Comparison of ENCODE assay signal across 36 cellular contexts in genomic region chr9:109765278-109765677, GRCh38. TPM values are rescaled to one million over a fixed set of nuclear protein-coding genes. Genes with fewer than 3 reads are reported as not detected.
"Had no signal": no experiment of that assay in that cellular context is flagged by ENCODE, and none has a peak within 500 bp of the region (broad histone marks: within the 10 kb centered on the region; RNA-seq: fewer than 3 reads in every experiment).

No MANE protein-coding gene starts in this region.

- H3K9me3 Mint-ChIP-seq: activated B cell treated with CpG ODN at 0.5 μM for 24 hours; activated CD4-positive, alpha-beta memory T cell treated with anti-CD3 and anti-CD28 coated beads for 36 hours; activated CD4-positive, alpha-beta T cell treated with anti-CD3 and anti-CD28 coated beads, Interleukin-2, amount 10 ng/mL, durations not matched to agents 24 days and 14 days; activated CD8-positive, alpha-beta T cell treated with anti-CD3 and anti-CD28 coated beads for 36 hours; activated naive CD4-positive, alpha-beta T cell treated with anti-CD3 and anti-CD28 coated beads, Interleukin-2, amount 10 ng/mL, durations not matched to agents 7 days and 5 days; activated naive CD4-positive, alpha-beta T cell treated with anti-CD3 and anti-CD28 coated beads, Interleukin-2, amount 50 U/mL, for 24 hours; activated naive CD8-positive, alpha-beta T cell treated with anti-CD3 and anti-CD28 coated beads, Interleukin-2, amount 50 U/mL, for 24 hours; activated T-helper 2 cell treated with anti-CD3 and anti-CD28 coated beads, Interferon-gamma antibody, Interleukin-2, Interleukin-4, amounts not matched to agents 10 μg/mL and 5 μg/mL and 100 μg/mL, durations not matched to agents 14 hours and 24 hours and 36 hours; central memory CD8-positive, alpha-beta T cell; T-helper 1 cell treated with Interleukin-12 subunit alpha and Interleukin-12 subunit beta and Interleukin-4 antibody, amounts not matched to agents 30 μg/mL and 1 μg/mL, for 36 hours; T-helper 2 cell treated with Interferon-gamma antibody and Interleukin-4, amounts not matched to agents 5 μg/mL and 100 μg/mL, for 36 hours had no signal

- H3K4me3 ChIP-seq: ascending aorta had no signal

- ATAC-seq: activated CD8-positive, alpha-beta T cell treated with anti-CD3 and anti-CD28 coated beads for 36 hours; activated naive CD8-positive, alpha-beta T cell treated with anti-CD3 and anti-CD28 coated beads, Interleukin-2, amount 50 U/mL, for 24 hours had no signal

- FAIRE-seq: bronchial epithelial cell, TTC549 had no signal

- H3K36me3 ChIP-seq: ascending aorta had no signal

- H3K27me3 ChIP-seq: ascending aorta had no signal

- H3K4me3 Mint-ChIP-seq: activated B cell treated with CpG ODN at 0.5 μM for 24 hours; activated CD4-positive, alpha-beta memory T cell treated with anti-CD3 and anti-CD28 coated beads for 36 hours; activated CD4-positive, alpha-beta T cell treated with anti-CD3 and anti-CD28 coated beads, Interleukin-2, amount 10 ng/mL, durations not matched to agents 24 days and 14 days; activated CD8-positive, alpha-beta T cell treated with anti-CD3 and anti-CD28 coated beads for 36 hours; activated naive CD4-positive, alpha-beta T cell treated with anti-CD3 and anti-CD28 coated beads, Interleukin-2, amount 10 ng/mL, durations not matched to agents 7 days and 5 days; activated naive CD4-positive, alpha-beta T cell treated with anti-CD3 and anti-CD28 coated beads, Interleukin-2, amount 50 U/mL, for 24 hours; activated naive CD8-positive, alpha-beta T cell; activated naive CD8-positive, alpha-beta T cell treated with anti-CD3 and anti-CD28 coated beads, Interleukin-2, amount 10 ng/mL, durations not matched to agents 7 days and 5 days; activated naive CD8-positive, alpha-beta T cell treated with anti-CD3 and anti-CD28 coated beads, Interleukin-2, amount 50 U/mL, for 24 hours; brain; central memory CD8-positive, alpha-beta T cell; T-helper 1 cell treated with Interleukin-12 subunit alpha and Interleukin-12 subunit beta and Interleukin-4 antibody, amounts not matched to agents 30 μg/mL and 1 μg/mL, for 36 hours; T-helper 2 cell treated with Interferon-gamma antibody and Interleukin-4, amounts not matched to agents 5 μg/mL and 100 μg/mL, for 36 hours had no signal

- H3K27ac ChIP-seq: ascending aorta, VCaP had no signal

- H3K4me1 Mint-ChIP-seq: activated B cell treated with CpG ODN at 0.5 μM for 24 hours; activated CD4-positive, alpha-beta T cell treated with anti-CD3 and anti-CD28 coated beads, Interleukin-2, amount 10 ng/mL, durations not matched to agents 24 days and 14 days; activated naive CD4-positive, alpha-beta T cell treated with anti-CD3 and anti-CD28 coated beads, Interleukin-2, amount 10 ng/mL, durations not matched to agents 7 days and 5 days; activated naive CD4-positive, alpha-beta T cell treated with anti-CD3 and anti-CD28 coated beads, Interleukin-2, amount 50 U/mL, for 24 hours; activated naive CD8-positive, alpha-beta T cell treated with anti-CD3 and anti-CD28 coated beads, Interleukin-2, amount 10 ng/mL, durations not matched to agents 7 days and 5 days; activated naive CD8-positive, alpha-beta T cell treated with anti-CD3 and anti-CD28 coated beads, Interleukin-2, amount 50 U/mL, for 24 hours; central memory CD8-positive, alpha-beta T cell had no signal

- H3K36me3 Mint-ChIP-seq: activated CD4-positive, alpha-beta memory T cell treated with anti-CD3 and anti-CD28 coated beads for 36 hours; activated naive CD4-positive, alpha-beta T cell treated with anti-CD3 and anti-CD28 coated beads, Interleukin-2, amount 10 ng/mL, durations not matched to agents 7 days and 5 days; activated naive CD4-positive, alpha-beta T cell treated with anti-CD3 and anti-CD28 coated beads, Interleukin-2, amount 50 U/mL, for 24 hours; activated naive CD8-positive, alpha-beta T cell; activated naive CD8-positive, alpha-beta T cell treated with anti-CD3 and anti-CD28 coated beads, Interleukin-2, amount 10 ng/mL, durations not matched to agents 7 days and 5 days; brain had no signal

- DNase-seq: activated B cell treated with CpG ODN at 0.5 μM for 24 hours; activated CD4-positive, alpha-beta memory T cell treated with anti-CD3 and anti-CD28 coated beads for 36 hours; activated CD4-positive, alpha-beta T cell treated with anti-CD3 and anti-CD28 coated beads for 4 hours; activated CD4-positive, alpha-beta T cell treated with anti-CD3 and anti-CD28 coated beads, Interleukin-2, amount 10 ng/mL, durations not matched to agents 24 days and 14 days; activated CD4-positive, alpha-beta T cell treated with anti-CD3 and anti-CD28 coated beads, Interleukin-2, amount 50 U/mL, for 1 hour; activated CD4-positive, alpha-beta T cell treated with anti-CD3 and anti-CD28 coated beads, Interleukin-2, amount 50 U/mL, for 4 hours; activated CD4-positive, CD25-positive, alpha-beta regulatory T cell treated with anti-CD3 and anti-CD28 coated beads, Interleukin-2, amount 50 U/mL, for 72 hours; activated CD8-positive, alpha-beta memory T cell treated with anti-CD3 and anti-CD28 coated beads, Interleukin-2, amount 50 U/mL, for 4 hours; activated CD8-positive, alpha-beta T cell treated with anti-CD3 and anti-CD28 coated beads for 36 hours; activated effector memory CD4-positive, alpha-beta T cell treated with Interleukin-2 at 50 U/mL for 16 hours; activated gamma-delta T cell; activated naive CD4-positive, alpha-beta T cell treated with anti-CD3 and anti-CD28 coated beads, Interleukin-2, amount 10 ng/mL, durations not matched to agents 7 days and 5 days; activated naive CD4-positive, alpha-beta T cell treated with Interleukin-2 at 50 U/mL for 16 hours; activated naive CD8-positive, alpha-beta T cell treated with anti-CD3 and anti-CD28 coated beads, Interleukin-2, amount 10 ng/mL, durations not matched to agents 7 days and 5 days; activated naive CD8-positive, alpha-beta T cell treated with anti-CD3 and anti-CD28 coated beads, Interleukin-2, amount 50 U/mL, for 24 hours; activated T-cell treated with anti-CD3 and anti-CD28 coated beads for 4 hours; activated T-cell treated with anti-CD3 and anti-CD28 coated beads, Interleukin-2, amount 50 U/mL, for 1 hour; activated T-cell treated with anti-CD3 and anti-CD28 coated beads, Interleukin-2, amount 50 U/mL, for 48 hours; amygdala; anterior cingulate cortex; cerebellar nuclear complex; T-helper 1 cell; T-helper 2 cell; T-helper 9 cell had no signal

- H3K27ac Mint-ChIP-seq: activated B cell treated with CpG ODN at 0.5 μM for 24 hours; activated CD4-positive, alpha-beta memory T cell treated with anti-CD3 and anti-CD28 coated beads for 36 hours; activated CD4-positive, alpha-beta T cell treated with anti-CD3 and anti-CD28 coated beads, Interleukin-2, amount 10 ng/mL, durations not matched to agents 24 days and 14 days; activated CD8-positive, alpha-beta T cell treated with anti-CD3 and anti-CD28 coated beads for 36 hours; activated naive CD4-positive, alpha-beta T cell treated with anti-CD3 and anti-CD28 coated beads, Interleukin-2, amount 10 ng/mL, durations not matched to agents 7 days and 5 days; activated naive CD4-positive, alpha-beta T cell treated with anti-CD3 and anti-CD28 coated beads, Interleukin-2, amount 50 U/mL, for 24 hours; activated naive CD8-positive, alpha-beta T cell; activated naive CD8-positive, alpha-beta T cell treated with anti-CD3 and anti-CD28 coated beads, Interleukin-2, amount 10 ng/mL, durations not matched to agents 7 days and 5 days; activated naive CD8-positive, alpha-beta T cell treated with anti-CD3 and anti-CD28 coated beads, Interleukin-2, amount 50 U/mL, for 24 hours; activated T-helper 2 cell treated with anti-CD3 and anti-CD28 coated beads, Interferon-gamma antibody, Interleukin-2, Interleukin-4, amounts not matched to agents 10 μg/mL and 5 μg/mL and 100 μg/mL, durations not matched to agents 14 hours and 24 hours and 36 hours; T-helper 1 cell treated with Interleukin-12 subunit alpha and Interleukin-12 subunit beta and Interleukin-4 antibody, amounts not matched to agents 30 μg/mL and 1 μg/mL, for 36 hours; T-helper 2 cell treated with Interferon-gamma antibody and Interleukin-4, amounts not matched to agents 5 μg/mL and 100 μg/mL, for 36 hours had no signal

- H3K9me3 ChIP-seq: ascending aorta had no signal

RNA-seq across cellular contexts. Expression of gene PALM2AKAP2, which starts 14.7 kb away (rescaled TPM):
- total RNA-seq: activated B cell treated with CpG ODN at 0.5 μM for 24 hours; activated CD8-positive, alpha-beta memory T cell treated with anti-CD3 and anti-CD28 coated beads for 36 hours; activated CD8-positive, alpha-beta T cell treated with anti-CD3 and anti-CD28 coated beads for 36 hours; activated naive CD8-positive, alpha-beta T cell treated with anti-CD3 and anti-CD28 coated beads, Interleukin-2, amount 10 ng/mL, durations not matched to agents 7 days and 5 days had no signal
